In the genomic region with DNA sequence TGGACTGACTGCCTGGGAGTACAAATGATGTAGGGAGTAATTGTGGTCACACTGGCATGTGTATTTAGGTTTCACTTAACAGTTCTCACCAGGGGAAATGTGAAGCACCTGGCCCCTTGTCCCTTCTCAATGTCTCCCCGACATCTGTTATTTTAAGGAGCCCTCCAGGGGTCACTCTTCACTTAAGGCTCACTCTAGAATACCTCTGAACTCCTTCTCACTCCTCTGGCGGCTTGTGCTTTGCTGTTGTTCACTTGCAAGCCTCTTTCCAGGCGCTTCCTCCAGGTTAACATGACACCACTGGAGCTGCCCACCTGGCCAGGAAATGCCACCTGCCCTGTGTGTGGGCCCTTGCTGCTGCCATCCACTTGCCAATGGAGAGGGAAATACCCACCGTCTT, we compare ENCODE assay signal across 13 cellular contexts. TPM values are rescaled to one million over a fixed set of nuclear protein-coding genes. Genes with fewer than 3 reads are reported as not detected.
DNase-seq lines count a peak whose midpoint lies in the region; ATAC-seq lines count a peak whose summit lies in the region.
"Had no signal": no experiment of that assay in that cellular context is flagged by ENCODE, and none has a peak within 500 bp of the region (broad histone marks: within the 10 kb centered on the region; RNA-seq: fewer than 3 reads in every experiment).

No MANE protein-coding gene starts in this region.

- DNase-seq in NCI-H510A treated with DMSO at 0.1 percent for 48 hours (lab: John Stamatoyannopoulos, UW), result peak; percentile 22
- DNase-seq in NCI-H510A (lab: John Stamatoyannopoulos, UW), result no peak
- peak; percentile 50 for DNase-seq in NAMALWA (ENCODE audit: low spot score)
- DNase-seq in iPS-NIHi7 (ENCODE audit: extremely low spot score), result peak; percentile 66
- no peak for DNase-seq in cerebellum (ENCODE audit: low spot score)
- DNase-seq in SIG-M5 (lab: John Stamatoyannopoulos, UW), result no peak
- no peak for DNase-seq in dedifferentiated amniotic fluid mesenchymal stem cell (ENCODE audit: extremely low spot score)
- DNase-seq: activated gamma-delta T cell, cerebellar nuclear complex, left lung, Right ventricle myocardium superior had no signal

- peak; percentile 50 for ATAC-seq in GM21423 (IDR thresholded peaks at IDR 0.05; ENCODE audit: unreplicated experiment)
- ATAC-seq: left lung had no signal

RNA-seq across cellular contexts. Expression of gene GZMB, which starts 56.5 kb away (rescaled TPM):
- not detected for total RNA-seq in cerebellum
- total RNA-seq: osteocyte had no signal

Comparison
In these comparisons a context has a peak if more than half of its experiments do, and no peak if none do; other contexts are left out.
1. DNase-seq: peak in NCI-H510A treated with DMSO at 0.1 percent for 48 hours (single experiment), NAMALWA (single experiment) and iPS-NIHi7 (single experiment); none in NCI-H510A (single experiment), cerebellum (single experiment), SIG-M5 (single experiment) and dedifferentiated amniotic fluid mesenchymal stem cell (single experiment).